ENCODE assay signal across 1 cellular context in genomic region chr12:124612392-124612680, GRCh38.
TF ChIP-seq lines count a peak whose summit lies in the region.

No MANE protein-coding gene starts in this region.

TF ChIP-seq in IMR-90, 13 proteins besides CTCF, POLR2A, EP300 and RAD21 (continued from another document):
- TF ChIP-seq SMC3 (IDR thresholded peaks at IDR 0.05; ENCODE audit: low read depth, low read length) = no peak
- no peak for TF ChIP-seq FOS (IDR thresholded peaks at IDR 0.05; ENCODE audit: low read depth, low read length)
- TF ChIP-seq MXI1 (IDR thresholded peaks at IDR 0.05; ENCODE audit: borderline replicate concordance, low read depth, low read length) = no peak
